22 cellular contexts compared by ENCODE assay signal in genomic region chr2:54403512-54404238, GRCh38. TPM values are rescaled to one million over a fixed set of nuclear protein-coding genes. Genes with fewer than 3 reads are reported as not detected.
A peak's percentile ranks its signal among the peaks of the same experiment; 100 is the strongest.
DNase-seq lines count a peak whose midpoint lies in the region; ATAC-seq and TF ChIP-seq lines count a peak whose summit lies in the region.
"Had no signal": no experiment of that assay in that cellular context is flagged by ENCODE, and none has a peak within 500 bp of the region (broad histone marks: within the 10 kb centered on the region; RNA-seq: fewer than 3 reads in every experiment).

No MANE protein-coding gene starts in this region.

- H3K27ac Mint-ChIP-seq in naive thymus-derived CD4-positive, alpha-beta T cell, result no peak overlapping the region
- H3K27ac Mint-ChIP-seq: activated CD8-positive, alpha-beta T cell treated with anti-CD3 and anti-CD28 coated beads for 36 hours; H9; stimulated activated naive CD8-positive, alpha-beta T cell treated with anti-CD3 and anti-CD28 coated beads, Interleukin-15, amount 100 ng/mL, for 72 hours had no signal

- POLR2A ChIA-PET in naive thymus-derived CD4-positive, alpha-beta T cell (lab: Charles Lee), result no interaction called here

- CTCF ChIA-PET in naive thymus-derived CD4-positive, alpha-beta T cell (lab: Charles Lee), result no interaction called here

- peaks cover 0 to 5% (median 3%) of the 10 kb centered on the region in 7 donors for H3K4me1 Mint-ChIP-seq in naive thymus-derived CD4-positive, alpha-beta T cell
- H3K4me1 Mint-ChIP-seq: stimulated activated naive CD8-positive, alpha-beta T cell treated with anti-CD3 and anti-CD28 coated beads, Interleukin-15, amount 100 ng/mL, for 72 hours had no signal

- H4K20me1 ChIP-seq in BLaER1 (no peaks in the 10 kb centered on the region), fibroblast of lung (ENCODE audit: control insufficient read depth, extremely low read depth, insufficient read depth, low read length) (no peaks in the 10 kb centered on the region)

- peak overlapping the region; percentile 66 for H3K4me2 ChIP-seq in BLaER1
- no peak overlapping the region for H3K4me2 ChIP-seq in fibroblast of lung (ENCODE audit: extremely low read depth, insufficient read depth, low read length)
- H3K4me2 ChIP-seq: PC-9 had no signal

- H3K4me3 Mint-ChIP-seq in naive thymus-derived CD4-positive, alpha-beta T cell, result no peak overlapping the region
- H3K4me3 Mint-ChIP-seq: activated CD8-positive, alpha-beta T cell treated with anti-CD3 and anti-CD28 coated beads for 36 hours; H9; stimulated activated naive CD8-positive, alpha-beta T cell treated with anti-CD3 and anti-CD28 coated beads, Interleukin-15, amount 100 ng/mL, for 72 hours had no signal

- H3K4me1 ChIP-seq in BLaER1, result peaks cover 39% of the 10 kb centered on the region
- peaks cover 14% of the 10 kb centered on the region for H3K4me1 ChIP-seq in fibroblast of lung (ENCODE audit: control insufficient read depth, extremely low read depth, insufficient read depth, low read length)
- H3K4me1 ChIP-seq in gastrocnemius medialis, result peaks cover 0 to 10% of the 10 kb centered on the region in 2 donors
- no peaks in the 10 kb centered on the region for H3K4me1 ChIP-seq in naive thymus-derived CD4-positive, alpha-beta T cell (ENCODE audit: control insufficient read depth in 2 of 2, insufficient read depth in 2 of 2, low read length in 2 of 2)
- H3K4me1 ChIP-seq: left lung had no signal

- H3K27me3 Mint-ChIP-seq in naive thymus-derived CD4-positive, alpha-beta T cell, result peaks cover 0 to 9% (median 6%) of the 10 kb centered on the region in 5 donors
- H3K27me3 Mint-ChIP-seq: activated CD8-positive, alpha-beta T cell treated with anti-CD3 and anti-CD28 coated beads for 36 hours; stimulated activated naive CD8-positive, alpha-beta T cell treated with anti-CD3 and anti-CD28 coated beads, Interleukin-15, amount 100 ng/mL, for 72 hours had no signal

- intact Hi-C loops in gastrocnemius medialis (cut with DNase I; ENCODE audit: low total_unique reads), result no loop called here
- intact Hi-C loops in naive thymus-derived CD4-positive, alpha-beta T cell (cut with micrococcal nuclease), result no loop called here

- H2AFZ ChIP-seq in fibroblast of lung (ENCODE audit: low read length), result peak overlapping the region; percentile 63
- H2AFZ ChIP-seq: PC-9 had no signal

- H3K27ac ChIP-seq in BLaER1 (no peak overlapping the region), fibroblast of lung (ENCODE audit: insufficient read depth, low read length) (no peak overlapping the region), gastrocnemius medialis (peak overlapping the region; percentile 37 to 70 (median 64))
- H3K27ac ChIP-seq in naive thymus-derived CD4-positive, alpha-beta T cell (ENCODE audit: low read depth, low read length), result no peak overlapping the region
- H3K27ac ChIP-seq: PC-9 had no signal

- no peak overlapping the region for H3K9ac ChIP-seq in BLaER1
- no peak overlapping the region for H3K9ac ChIP-seq in fibroblast of lung (ENCODE audit: insufficient read depth, low read length)

- no peaks in the 10 kb centered on the region for H3K27me3 ChIP-seq in BLaER1
- H3K27me3 ChIP-seq in fibroblast of lung (ENCODE audit: control insufficient read depth, insufficient read depth, low read length), result no peaks in the 10 kb centered on the region
- H3K27me3 ChIP-seq in gastrocnemius medialis, result no peaks in the 10 kb centered on the region
- H3K27me3 ChIP-seq in naive thymus-derived CD4-positive, alpha-beta T cell (ENCODE audit: control insufficient read depth in 2 of 2, insufficient read depth in 2 of 2, low read length in 2 of 2), result no peaks in the 10 kb centered on the region
- H3K27me3 ChIP-seq: left lung had no signal

- no peaks in the 10 kb centered on the region for H3K9me3 ChIP-seq in BLaER1
- H3K9me3 ChIP-seq in fibroblast of lung (ENCODE audit: control insufficient read depth, insufficient read depth, low read depth, low read length), result no peaks in the 10 kb centered on the region
- no peaks in the 10 kb centered on the region for H3K9me3 ChIP-seq in gastrocnemius medialis
- no peaks in the 10 kb centered on the region for H3K9me3 ChIP-seq in naive thymus-derived CD4-positive, alpha-beta T cell (ENCODE audit: control insufficient read depth in 2 of 3, low read length in 3 of 3)
- H3K9me3 ChIP-seq: left lung had no signal

- in situ Hi-C loops in gastrocnemius medialis (cut with MboI; ENCODE audit: low sequenced_read_pairs in 4 of 4), result no loop called here

- H3K36me3 ChIP-seq in BLaER1, result no peaks in the 10 kb centered on the region
- no peaks in the 10 kb centered on the region for H3K36me3 ChIP-seq in fibroblast of lung (ENCODE audit: control insufficient read depth, insufficient read depth, low read length)
- no peaks in the 10 kb centered on the region for H3K36me3 ChIP-seq in gastrocnemius medialis
- no peaks in the 10 kb centered on the region for H3K36me3 ChIP-seq in naive thymus-derived CD4-positive, alpha-beta T cell (ENCODE audit: control insufficient read depth in 2 of 3, insufficient read depth in 3 of 3, low read length in 3 of 3)
- H3K36me3 ChIP-seq: left lung had no signal

- TF ChIP-seq CTCF in fibroblast of lung (conservative IDR thresholded peaks at IDR 0.05 in 1 of 2, IDR thresholded peaks at IDR 0.05 in 1 of 2; ENCODE audit: low read depth in 1 of 2, low read length in 2 of 2), result no peak
- TF ChIP-seq CTCF in gastrocnemius medialis (IDR thresholded peaks at IDR 0.05 in 4 of 5, conservative IDR thresholded peaks at IDR 0.05 in 1 of 5), result no peak

- no peak for ATAC-seq in gastrocnemius medialis
- ATAC-seq in naive thymus-derived CD4-positive, alpha-beta T cell, result no peak
- ATAC-seq: activated CD8-positive, alpha-beta T cell treated with anti-CD3 and anti-CD28 coated beads for 36 hours; stimulated activated naive CD8-positive, alpha-beta T cell treated with anti-CD3 and anti-CD28 coated beads, Interleukin-15, amount 100 ng/mL, for 72 hours had no signal

- TF ChIP-seq POLR2A in gastrocnemius medialis (IDR thresholded peaks at IDR 0.05), result no peak

- peak; percentile 20 for DNase-seq in Jurkat, Clone E6-1 (ENCODE audit: low read depth, low spot score)
- no peak for DNase-seq in fibroblast of lung (ENCODE audit: low read depth in 2 of 2)
- no peak for DNase-seq in gastrocnemius medialis
- no peak for DNase-seq in activated effector memory CD4-positive, alpha-beta T cell treated with anti-CD3 and anti-CD28 coated beads, Interleukin-2, amount 50 U/mL, for 16 hours
- no peak for DNase-seq in NCI-H69 (lab: John Stamatoyannopoulos, UW)
- no peak for DNase-seq in epidermal melanocyte (ENCODE audit: insufficient read length, low spot score)
- no peak for DNase-seq in naive thymus-derived CD4-positive, alpha-beta T cell
- DNase-seq: activated CD4-positive, CD25-positive, alpha-beta regulatory T cell treated with anti-CD3 and anti-CD28 coated beads, Interleukin-2, amount 50 U/mL, for 72 hours; activated CD8-positive, alpha-beta T cell treated with anti-CD3 and anti-CD28 coated beads for 36 hours; activated gamma-delta T cell treated with Interleukin-2 at 50 U/mL for 16 hours; activated T-cell treated with anti-CD3 and anti-CD28 coated beads for 4 hours; H9; Kasumi-1; left lung; NCI-H1930; NCI-H2227 treated with DMSO at 0.1 percent for 48 hours; PC-9; SHP77 treated with DMSO at 0.1 percent for 48 hours; stimulated activated CD4-positive, alpha-beta T cell treated with anti-CD3 and anti-CD28 coated beads, Interleukin-4, amount 100 ng/mL, for 4 hours; stimulated activated naive CD8-positive, alpha-beta T cell treated with anti-CD3 and anti-CD28 coated beads, Interleukin-15, amount 100 ng/mL, for 72 hours had no signal

- H3K36me3 Mint-ChIP-seq in naive thymus-derived CD4-positive, alpha-beta T cell, result no peaks in the 10 kb centered on the region

- H3K79me2 ChIP-seq in fibroblast of lung (ENCODE audit: control insufficient read depth, insufficient read depth, low read length), result no peaks in the 10 kb centered on the region

- H3K4me3 ChIP-seq in BLaER1 (no peak overlapping the region), fibroblast of lung (replicated peaks in 1 of 4; ENCODE audit: control extremely low read depth in 1 of 4, insufficient read depth in 1 of 4, low read depth in 3 of 4, low read length in 4 of 4) (no peak overlapping the region), gastrocnemius medialis (no peak overlapping the region)
- H3K4me3 ChIP-seq in Jurkat, Clone E6-1 (ENCODE audit: low read length), result no peak overlapping the region
- H3K4me3 ChIP-seq in naive thymus-derived CD4-positive, alpha-beta T cell (ENCODE audit: low read length), result no peak overlapping the region
- H3K4me3 ChIP-seq: coronary artery, left lung, PC-9 had no signal

- no peaks in the 10 kb centered on the region for H3K9me3 Mint-ChIP-seq in naive thymus-derived CD4-positive, alpha-beta T cell
- H3K9me3 Mint-ChIP-seq: activated CD8-positive, alpha-beta T cell treated with anti-CD3 and anti-CD28 coated beads for 36 hours; H9; stimulated activated naive CD8-positive, alpha-beta T cell treated with anti-CD3 and anti-CD28 coated beads, Interleukin-15, amount 100 ng/mL, for 72 hours had no signal

RNA-seq across cellular contexts. Expression of gene SPTBN1, which starts 52.5 kb away (rescaled TPM):
- 111 TPM for polyA plus RNA-seq in Jurkat, Clone E6-1 (2012; ENCODE audit: insufficient read depth, insufficient read length)
- total RNA-seq in fibroblast of lung, result 229 and 325 TPM in 2 replicates
- polyA plus RNA-seq in fibroblast of lung, result 112 and 123 TPM in 2 replicates
- 139 and 178 TPM in 2 replicates for polyA plus RNA-seq in fibroblast of lung (2012)
- 262 and 389 TPM in 2 replicates for polyA minus RNA-seq in fibroblast of lung (ENCODE audit: low replicate concordance)
- 100 to 1,000 TPM; 107 to 191 (median 119) TPM for total RNA-seq in gastrocnemius medialis
- 100 to 1,000 TPM; 167 to 207 (median 204) TPM for total RNA-seq in naive thymus-derived CD4-positive, alpha-beta T cell
- polyA plus RNA-seq in naive thymus-derived CD4-positive, alpha-beta T cell, result 100 to 1,000 TPM in 1 of 2 donors, 10 to 100 TPM in 1; 43.3 to 120 TPM

Comparison
In these comparisons a context has a peak if more than half of its experiments do, and no peak if none do; other contexts are left out.
1. H3K27ac ChIP-seq: peak in gastrocnemius medialis (4 of 4); none in BLaER1 (single experiment), fibroblast of lung (single experiment) and naive thymus-derived CD4-positive, alpha-beta T cell (single experiment).